27 cellular contexts compared by ENCODE assay signal in the genomic region with DNA sequence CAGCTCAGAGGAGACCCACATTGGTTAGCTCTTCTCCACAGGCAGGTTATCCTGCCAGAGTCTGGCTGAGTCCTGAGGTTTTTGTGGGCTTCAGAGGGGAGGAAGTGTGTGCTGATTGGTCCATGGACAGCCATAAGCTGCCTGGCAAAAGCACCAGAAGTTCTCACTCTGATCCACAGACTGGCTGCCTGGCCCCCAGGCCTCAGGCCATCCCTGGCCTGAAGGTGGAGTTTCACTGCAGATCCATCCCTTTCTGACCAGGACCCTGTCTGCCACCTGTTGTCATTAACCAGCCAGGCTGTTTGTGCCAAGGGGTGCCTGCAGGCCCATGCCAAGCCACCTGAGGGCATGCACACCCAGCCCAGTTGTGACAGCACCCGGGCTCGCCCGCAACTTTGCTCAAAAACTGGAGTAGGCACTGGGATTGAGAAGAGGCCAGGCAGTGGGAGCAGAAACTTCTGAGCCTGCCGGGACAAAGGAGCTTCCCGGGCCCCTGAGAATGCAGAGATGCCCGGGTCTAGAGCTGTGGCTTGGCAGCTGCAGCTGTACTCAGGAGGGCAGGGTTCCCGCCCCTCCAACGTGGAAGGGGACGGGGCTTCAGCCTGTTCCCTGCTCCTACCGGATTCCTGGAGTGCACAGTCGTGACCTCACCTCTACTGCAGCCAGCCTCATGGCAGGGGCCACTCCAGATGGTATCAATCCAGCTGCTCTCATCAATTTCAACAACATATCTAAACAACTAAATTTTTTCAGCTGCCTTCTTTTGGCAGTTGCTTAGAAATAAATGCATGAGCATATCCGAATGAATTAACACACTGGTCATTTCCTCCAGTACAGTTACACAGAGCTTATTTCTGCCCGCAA.
DNase-seq lines count a peak whose midpoint lies in the region; ATAC-seq and TF ChIP-seq lines count a peak whose summit lies in the region.
"Had no signal": no experiment of that assay in that cellular context is flagged by ENCODE, and none has a peak within 500 bp of the region (broad histone marks: within the 10 kb centered on the region; RNA-seq: fewer than 3 reads in every experiment).

No MANE protein-coding gene starts in this region.

- TF ChIP-seq CTCF in endodermal cell (conservative IDR thresholded peaks at IDR 0.05), result peak; percentile 25

- H3K27me3 Mint-ChIP-seq in endodermal cell (ENCODE audit: insufficient read depth), result no peaks in the 10 kb centered on the region
- no peaks in the 10 kb centered on the region for H3K27me3 Mint-ChIP-seq in stimulated activated memory B cell treated with anti-CD40 and anti-IgM and Interleukin-4, amounts not matched to agents 10 μg/mL and 1 μg/mL and 100 μg/mL, for 72 hours
- H3K27me3 Mint-ChIP-seq: activated CD4-positive, alpha-beta memory T cell treated with anti-CD3 and anti-CD28 coated beads for 36 hours had no signal

- H3K9me3 Mint-ChIP-seq in endodermal cell, result peaks cover 4% of the 10 kb centered on the region
- no peaks in the 10 kb centered on the region for H3K9me3 Mint-ChIP-seq in stimulated activated memory B cell treated with anti-CD40 and anti-IgM and Interleukin-4, amounts not matched to agents 10 μg/mL and 1 μg/mL and 100 μg/mL, for 72 hours
- H3K9me3 Mint-ChIP-seq: activated T-helper 1 cell treated with anti-CD3 and anti-CD28 coated beads, Interleukin-12 subunit alpha, Interleukin-12 subunit beta, Interleukin-2, Interleukin-4 antibody, amounts not matched to agents 30 ng/mL and 10 ng/mL and 1 ng/mL, durations not matched to agents 14 hours and 24 hours and 36 hours; GM23338; nephron progenitor cell had no signal

- H3K36me3 ChIP-seq in endodermal cell (ENCODE audit: control insufficient read depth, insufficient read depth, low read length), result no peaks in the 10 kb centered on the region
- H3K36me3 ChIP-seq: pancreas, uterus had no signal

- H3K27me3 ChIP-seq in endodermal cell (ENCODE audit: control insufficient read depth, insufficient read depth, low read length, poor library complexity, severe bottlenecking), result no peaks in the 10 kb centered on the region
- H3K27me3 ChIP-seq: pancreas, uterus had no signal

- H3K36me3 Mint-ChIP-seq in endodermal cell (ENCODE audit: low read depth), result no peaks in the 10 kb centered on the region
- no peaks in the 10 kb centered on the region for H3K36me3 Mint-ChIP-seq in stimulated activated memory B cell treated with anti-CD40 and anti-IgM and Interleukin-4, amounts not matched to agents 10 μg/mL and 1 μg/mL and 100 μg/mL, for 72 hours
- H3K36me3 Mint-ChIP-seq: activated CD4-positive, alpha-beta memory T cell treated with anti-CD3 and anti-CD28 coated beads for 36 hours had no signal

- H3K4me3 Mint-ChIP-seq in endodermal cell, result no peak overlapping the region
- H3K4me3 Mint-ChIP-seq in stimulated activated memory B cell treated with anti-CD40 and anti-IgM and Interleukin-4, amounts not matched to agents 10 μg/mL and 1 μg/mL and 100 μg/mL, for 72 hours, result no peak overlapping the region
- H3K4me3 Mint-ChIP-seq: activated CD4-positive, alpha-beta memory T cell treated with anti-CD3 and anti-CD28 coated beads for 36 hours; activated T-helper 1 cell treated with anti-CD3 and anti-CD28 coated beads, Interleukin-12 subunit alpha, Interleukin-12 subunit beta, Interleukin-2, Interleukin-4 antibody, amounts not matched to agents 30 ng/mL and 10 ng/mL and 1 ng/mL, durations not matched to agents 14 hours and 24 hours and 36 hours; GM23338; nephron progenitor cell had no signal

- H3K27ac ChIP-seq in endodermal cell (ENCODE audit: low read depth, low read length), result no peak overlapping the region
- H3K27ac ChIP-seq: C4-2B, pancreas, uterus had no signal

- no peaks in the 10 kb centered on the region for H3K9me3 ChIP-seq in endodermal cell (ENCODE audit: control insufficient read depth, low read length)
- H3K9me3 ChIP-seq: pancreas, SK-N-SH, uterus had no signal

- no peaks in the 10 kb centered on the region for H3K4me1 ChIP-seq in endodermal cell (ENCODE audit: control insufficient read depth, insufficient read depth, low read length)
- H3K4me1 ChIP-seq: pancreas, uterus had no signal

- no peaks in the 10 kb centered on the region for H3K4me1 Mint-ChIP-seq in endodermal cell
- H3K4me1 Mint-ChIP-seq in stimulated activated memory B cell treated with anti-CD40 and anti-IgM and Interleukin-4, amounts not matched to agents 10 μg/mL and 1 μg/mL and 100 μg/mL, for 72 hours, result no peaks in the 10 kb centered on the region
- H3K4me1 Mint-ChIP-seq: GM23338, nephron progenitor cell had no signal

- DNase-seq in DMS53 (lab: John Stamatoyannopoulos, UW) (peak; percentile 19), DMS53 treated with DMSO at 0.1 percent for 48 hours (lab: John Stamatoyannopoulos, UW; ENCODE audit: unreplicated experiment) (no peak), SHP77 (lab: John Stamatoyannopoulos, UW) (peak; percentile 65 to 78), endodermal cell (peak; percentile 61), NCI-H2227 treated with DMSO at 0.1 percent for 48 hours (lab: John Stamatoyannopoulos, UW) (no peak)
- DNase-seq: 8988T; activated CD4-positive, alpha-beta memory T cell treated with anti-CD3 and anti-CD28 coated beads for 36 hours; activated naive CD4-positive, alpha-beta T cell treated with Interleukin-2 at 50 U/mL for 16 hours; caudate nucleus; Karpas-422; left colon; NCI-H1436; NCI-H2081; NCI-H226; nephron progenitor cell; retina; SK-N-SH; small intestine; stimulated activated naive CD8-positive, alpha-beta T cell treated with anti-CD3 and anti-CD28 coated beads, Interleukin-15, Interleukin-2, amounts not matched to agents 100 U/mL and 50 U/mL, for 24 hours; uterus had no signal

- H3K9ac ChIP-seq in endodermal cell (ENCODE audit: extremely low read depth, low read length, poor library complexity, severe bottlenecking), result no peak overlapping the region
- H3K9ac ChIP-seq: SK-N-SH had no signal

- H3K27ac Mint-ChIP-seq in endodermal cell, result no peak overlapping the region
- H3K27ac Mint-ChIP-seq in stimulated activated memory B cell treated with anti-CD40 and anti-IgM and Interleukin-4, amounts not matched to agents 10 μg/mL and 1 μg/mL and 100 μg/mL, for 72 hours, result no peak overlapping the region
- H3K27ac Mint-ChIP-seq: activated CD4-positive, alpha-beta memory T cell treated with anti-CD3 and anti-CD28 coated beads for 36 hours; activated T-helper 1 cell treated with anti-CD3 and anti-CD28 coated beads, Interleukin-12 subunit alpha, Interleukin-12 subunit beta, Interleukin-2, Interleukin-4 antibody, amounts not matched to agents 30 ng/mL and 10 ng/mL and 1 ng/mL, durations not matched to agents 14 hours and 24 hours and 36 hours; GM23338; nephron progenitor cell had no signal

- no peak overlapping the region for H3K4me3 ChIP-seq in endodermal cell (ENCODE audit: low read length)
- H3K4me3 ChIP-seq: GM23338, pancreas, uterus had no signal

- peak; percentile 24 for ATAC-seq in stimulated activated memory B cell treated with anti-CD40 and anti-IgM and Interleukin-4, amounts not matched to agents 10 μg/mL and 1 μg/mL and 100 μg/mL, for 72 hours
- ATAC-seq in GM19351 (IDR thresholded peaks at IDR 0.05; ENCODE audit: unreplicated experiment) (no peak), HG03097 (IDR thresholded peaks at IDR 0.05; ENCODE audit: low FRiP score, unreplicated experiment) (no peak)
- ATAC-seq: GM23338; left colon; stimulated activated naive CD8-positive, alpha-beta T cell treated with anti-CD3 and anti-CD28 coated beads, Interleukin-15, Interleukin-2, amounts not matched to agents 100 U/mL and 50 U/mL, for 24 hours had no signal

- WGBS in endodermal cell (ENCODE audit: insufficient coverage in 1 of 2, insufficient read length in 1 of 2), 2 experiments, result 90 to 93% methylated on average over 10 to 13 of the region's 13 CpGs

Comparison
In these comparisons a context has a peak if more than half of its experiments do, and no peak if none do; other contexts are left out.
1. DNase-seq: peak in DMS53 (single experiment), SHP77 (2 of 2) and endodermal cell (single experiment); none in DMS53 treated with DMSO at 0.1 percent for 48 hours (single experiment) and NCI-H2227 treated with DMSO at 0.1 percent for 48 hours (single experiment).